Comparison of ENCODE assay signal across 26 cellular contexts in the genomic region with DNA sequence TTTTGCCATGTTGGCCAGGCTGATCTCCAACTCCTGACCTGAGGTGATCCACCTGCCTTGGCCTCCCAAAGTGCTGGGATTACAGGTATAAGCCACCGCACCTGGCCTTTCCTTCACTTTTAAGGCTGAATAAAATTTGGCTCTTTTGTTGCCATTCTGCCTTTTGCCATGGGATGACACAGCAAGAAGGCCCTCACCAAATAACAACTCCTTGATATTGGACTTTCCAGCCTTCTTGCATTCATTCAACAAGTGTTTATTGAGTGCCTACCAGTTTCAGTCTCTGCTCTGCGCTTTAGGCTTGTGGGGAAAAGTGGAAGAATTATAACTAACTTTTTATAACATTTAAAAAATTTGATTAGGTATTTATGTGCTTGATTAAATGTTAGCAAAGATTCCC.
"Had no signal": no experiment of that assay in that cellular context is flagged by ENCODE, and none has a peak within 500 bp of the region (broad histone marks: within the 10 kb centered on the region; RNA-seq: fewer than 3 reads in every experiment).

No MANE protein-coding gene starts in this region.

- H3K9me3 Mint-ChIP-seq: dendritic cell treated with granulocyte-macrophage colony-stimulating factor and Interleukin-4, amounts not matched to agents 40 ng/mL and 50 ng/mL, for 4 days; naive thymus-derived CD8-positive, alpha-beta T cell had no signal

- DNase-seq: colonic mucosa; effector CD8-positive, alpha-beta T cell; foreskin keratinocyte; heart left ventricle; kidney; mesenchymal stem cell; midbrain; naive thymus-derived CD8-positive, alpha-beta T cell; occipital lobe; pancreas; stimulated activated CD4-positive, alpha-beta T cell treated with anti-CD3 and anti-CD28 coated beads, Interleukin-12 subunit alpha, Interleukin-12 subunit beta, amount 100 ng/mL, for 4 hours; stimulated activated CD4-positive, alpha-beta T cell treated with anti-CD3 and anti-CD28 coated beads, Interleukin-1b, Interleukin-23, amount 100 ng/mL, for 48 hours; stimulated activated CD4-positive, alpha-beta T cell treated with anti-CD3 and anti-CD28 coated beads, Interleukin-4, amount 100 ng/mL, for 1 hour; stimulated activated CD8-positive, alpha-beta memory T cell treated with anti-CD3 and anti-CD28 coated beads, Interleukin-4, amount 100 ng/mL, for 48 hours; stimulated activated naive CD4-positive, alpha-beta T cell treated with Interleukin-2 at 50 U/mL for 16 hours; stomach; thyroid gland; trophoblast cell had no signal

- H3K27ac Mint-ChIP-seq: dendritic cell treated with granulocyte-macrophage colony-stimulating factor and Interleukin-4, amounts not matched to agents 40 ng/mL and 50 ng/mL, for 4 days had no signal

- H3K9me3 ChIP-seq: colonic mucosa, esophagus muscularis mucosa, gastroesophageal sphincter, heart left ventricle, pancreas, stomach, thyroid gland, vagina had no signal

- FAIRE-seq: endothelial cell of umbilical vein, kidney, pancreas had no signal

- H3K4me3 Mint-ChIP-seq: dendritic cell treated with granulocyte-macrophage colony-stimulating factor and Interleukin-4, amounts not matched to agents 40 ng/mL and 50 ng/mL, for 4 days had no signal

- ATAC-seq: foreskin keratinocyte; gastroesophageal sphincter; heart left ventricle; left lobe of liver; naive thymus-derived CD8-positive, alpha-beta T cell; pancreas; sciatic nerve had no signal

- H3K36me3 ChIP-seq: colonic mucosa, esophagus muscularis mucosa, gastroesophageal sphincter, heart left ventricle, pancreas, stomach, thyroid gland had no signal

- H3K27me3 Mint-ChIP-seq: dendritic cell treated with granulocyte-macrophage colony-stimulating factor and Interleukin-4, amounts not matched to agents 40 ng/mL and 50 ng/mL, for 4 days; naive thymus-derived CD8-positive, alpha-beta T cell had no signal

- H3K27ac ChIP-seq: colonic mucosa, foreskin keratinocyte, thyroid gland, vagina had no signal

- H3K4me3 ChIP-seq: colonic mucosa, gastroesophageal sphincter, lung, thyroid gland had no signal
